ENCODE assay signal across 24 cellular contexts in genomic region chr13:81012031-81012430, GRCh38.
"Had no signal": no experiment of that assay in that cellular context is flagged by ENCODE, and none has a peak within 500 bp of the region (broad histone marks: within the 10 kb centered on the region; RNA-seq: fewer than 3 reads in every experiment).

No MANE protein-coding gene starts in this region.

- H2AFZ ChIP-seq: parathyroid adenoma had no signal

- ATAC-seq: activated naive CD4-positive, alpha-beta T cell treated with anti-CD3 and anti-CD28 coated beads, Interleukin-2, amount 50 U/mL, for 72 hours; activated T-helper 17 cell treated with anti-CD3 and anti-CD28 coated beads, Interleukin-2, amount 50 U/mL, for 72 hours; effector memory CD8-positive, alpha-beta T cell; gastroesophageal sphincter; left colon; right cardiac atrium had no signal

- H3K4me3 Mint-ChIP-seq: activated T-cell treated with anti-CD3 and anti-CD28 coated beads, Interleukin-2, amount 50 U/mL, for 24 hours; activated T-helper 17 cell treated with anti-CD3 and anti-CD28 coated beads, Interleukin-2, amount 50 U/mL, for 72 hours; brain; effector memory CD8-positive, alpha-beta T cell; naive B cell; type B pancreatic cell had no signal

- H3K9me3 ChIP-seq: thoracic aorta had no signal

- H3K4me3 ChIP-seq: gastroesophageal sphincter, thoracic aorta had no signal

- H3K27ac ChIP-seq: gastroesophageal sphincter, parathyroid adenoma, thoracic aorta, VCaP had no signal

- H3K9ac ChIP-seq: parathyroid adenoma had no signal

- H3K4me1 ChIP-seq: gastroesophageal sphincter, parathyroid adenoma had no signal

- H3K79me2 ChIP-seq: parathyroid adenoma had no signal

- FAIRE-seq: colon, keratinocyte had no signal

- H3K27me3 ChIP-seq: gastroesophageal sphincter had no signal

- DNase-seq: activated CD4-positive, alpha-beta T cell treated with anti-CD3 and anti-CD28 coated beads for 1 hour; activated CD8-positive, alpha-beta memory T cell treated with anti-CD3 and anti-CD28 coated beads for 24 hours; activated CD8-positive, alpha-beta memory T cell treated with anti-CD3 and anti-CD28 coated beads, Interleukin-2, amount 50 U/mL, for 4 hours; activated T-cell treated with anti-CD3 and anti-CD28 coated beads, Interleukin-2, amount 50 U/mL, for 24 hours; aorta; caudate nucleus; effector memory CD8-positive, alpha-beta T cell; head of caudate nucleus; left colon; naive B cell; nucleus accumbens; right cardiac atrium; stimulated activated CD4-positive, alpha-beta T cell treated with anti-CD3 and anti-CD28 coated beads, Interleukin-4, amount 100 ng/mL, for 24 hours; stimulated activated naive CD4-positive, alpha-beta T cell treated with Interleukin-2 at 50 U/mL for 16 hours had no signal

- H3K4me1 Mint-ChIP-seq: activated T-helper 17 cell treated with anti-CD3 and anti-CD28 coated beads, Interleukin-2, amount 50 U/mL, for 72 hours; brain; naive B cell had no signal

- H3K27me3 Mint-ChIP-seq: activated T-cell treated with anti-CD3 and anti-CD28 coated beads, Interleukin-2, amount 50 U/mL, for 24 hours; activated T-helper 17 cell treated with anti-CD3 and anti-CD28 coated beads, Interleukin-2, amount 50 U/mL, for 72 hours; brain; effector memory CD8-positive, alpha-beta T cell; naive B cell; type B pancreatic cell had no signal

- H3K36me3 ChIP-seq: gastroesophageal sphincter, thoracic aorta had no signal

- H3K36me3 Mint-ChIP-seq: naive B cell, type B pancreatic cell had no signal

- H3K27ac Mint-ChIP-seq: activated naive CD4-positive, alpha-beta T cell treated with anti-CD3 and anti-CD28 coated beads, Interleukin-2, amount 50 U/mL, for 72 hours; activated T-cell treated with anti-CD3 and anti-CD28 coated beads, Interleukin-2, amount 50 U/mL, for 24 hours; activated T-helper 17 cell treated with anti-CD3 and anti-CD28 coated beads, Interleukin-2, amount 50 U/mL, for 72 hours; brain; effector memory CD8-positive, alpha-beta T cell; naive B cell; type B pancreatic cell had no signal
